12 cellular contexts compared by ENCODE assay signal in genomic region chr12:71113148-71113547, GRCh38. TPM values are rescaled to one million over a fixed set of nuclear protein-coding genes. Genes with fewer than 3 reads are reported as not detected.
"Had no signal": no experiment of that assay in that cellular context is flagged by ENCODE, and none has a peak within 500 bp of the region (broad histone marks: within the 10 kb centered on the region; RNA-seq: fewer than 3 reads in every experiment).

No MANE protein-coding gene starts in this region.

RNA-seq across cellular contexts. Expression of gene TSPAN8, which starts 44.7 kb away (rescaled TPM):
- total RNA-seq: activated naive CD4-positive, alpha-beta T cell treated with anti-CD3 and anti-CD28 coated beads for 36 hours; activated naive CD4-positive, alpha-beta T cell treated with anti-CD3 and anti-CD28 coated beads, Interleukin-2, amount 50 U/mL, for 72 hours; activated naive CD8-positive, alpha-beta T cell treated with anti-CD3 and anti-CD28 coated beads for 36 hours; activated naive CD8-positive, alpha-beta T cell treated with anti-CD3 and anti-CD28 coated beads, Interleukin-2, amount 10 ng/mL, durations not matched to agents 7 days and 5 days; activated T-cell treated with anti-CD3 and anti-CD28 coated beads, Interleukin-2, amount 50 U/mL, for 72 hours; activated T-helper 1 cell treated with anti-CD3 and anti-CD28 coated beads, Interleukin-12 subunit alpha, Interleukin-12 subunit beta, Interleukin-2, Interleukin-4 antibody, amounts not matched to agents 30 ng/mL and 10 ng/mL and 1 ng/mL, durations not matched to agents 14 hours and 24 hours and 36 hours; activated T-helper 17 cell treated with anti-CD3 and anti-CD28 coated beads, Interleukin-2, amount 50 U/mL, for 72 hours; activated T-helper 2 cell treated with anti-CD3 and anti-CD28 coated beads, Interferon-gamma antibody, Interleukin-2, Interleukin-4, amounts not matched to agents 10 μg/mL and 5 μg/mL and 100 μg/mL, durations not matched to agents 14 hours and 24 hours and 36 hours; astrocyte; bronchial epithelial cell; cardiac muscle cell; cardiac septum had no signal
